2 cellular contexts compared by ENCODE assay signal in genomic region chr6:24240380-24240779, GRCh38.
A peak's percentile ranks its signal among the peaks of the same experiment; 100 is the strongest.
TF ChIP-seq lines count a peak whose summit lies in the region.

No MANE protein-coding gene starts in this region.

TF ChIP-seq in HepG2, 621 proteins besides CTCF, POLR2A, EP300 and RAD21:
- TF ChIP-seq MAFK (conservative IDR thresholded peaks at IDR 0.05 in 1 of 2, IDR thresholded peaks at IDR 0.05 in 1 of 2; ENCODE audit: low read length in 2 of 2) (peak; percentile 66 to 78; a peak in 2 of 4 replicates), MAFF (IDR thresholded peaks at IDR 0.05; ENCODE audit: low read depth, low read length) (peak; percentile 61), ZKSCAN5 (CRISPR knock-in tag; IDR thresholded peaks at IDR 0.05) (no peak), ZBTB38 (CRISPR knock-in tag; IDR thresholded peaks at IDR 0.05) (no peak)
TF ChIP-seq in HepG2: peak in this region for 2.

TF ChIP-seq in K562, 482 proteins besides CTCF, POLR2A, EP300 and RAD21:
- TF ChIP-seq HMGN3 (IDR thresholded peaks at IDR 0.05; ENCODE audit: borderline replicate concordance, extremely low read depth, insufficient read length, low read depth, low read length) = no peak
- peak; percentile 37; the same call in 1 of the 2 replicates for TF ChIP-seq ZNF316 (IDR thresholded peaks at IDR 0.05)
- TF ChIP-seq FOXM1 (IDR thresholded peaks at IDR 0.05; ENCODE audit: low read depth) = no peak
- no peak for TF ChIP-seq FOXM1 (CRISPR knock-in tag; IDR thresholded peaks at IDR 0.05; ENCODE audit: low read depth)
